ENCODE assay signal across 1 cellular context in the genomic region with DNA sequence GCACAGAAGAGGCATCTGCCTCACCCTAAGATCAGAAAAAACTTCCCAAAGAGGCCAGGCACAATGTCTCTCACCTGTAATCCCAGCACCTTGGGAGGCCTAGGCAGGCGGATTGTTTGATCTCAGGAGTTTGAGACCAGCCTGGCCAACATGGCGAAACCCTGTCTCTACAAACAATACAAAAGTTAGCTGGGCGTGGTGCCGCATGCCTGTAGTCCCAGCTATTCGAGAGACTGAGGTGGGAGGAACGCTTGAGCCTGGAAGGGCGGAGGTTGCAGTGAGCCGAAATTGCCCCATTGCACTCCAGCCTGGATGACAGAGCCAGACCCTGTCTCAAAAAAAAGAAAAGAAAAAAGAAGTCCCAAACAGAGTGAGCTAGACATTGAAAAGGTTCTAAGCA.
TF ChIP-seq lines count a peak whose summit lies in the region.

No MANE protein-coding gene starts in this region.

TF ChIP-seq in IMR-90, 13 proteins besides CTCF, POLR2A, EP300 and RAD21:
- TF ChIP-seq ELK1 (IDR thresholded peaks at IDR 0.05; ENCODE audit: borderline replicate concordance, low read depth, low read length) (no peak), MXI1 (IDR thresholded peaks at IDR 0.05; ENCODE audit: borderline replicate concordance, low read depth, low read length) (no peak), USF2 (IDR thresholded peaks at IDR 0.05; ENCODE audit: low read depth, low read length) (no peak), RCOR1 (IDR thresholded peaks at IDR 0.05; ENCODE audit: insufficient replicate concordance, low read length) (no peak), CHD1 (IDR thresholded peaks at IDR 0.05; ENCODE audit: low read depth, low read length) (no peak), SMC3 (IDR thresholded peaks at IDR 0.05; ENCODE audit: low read depth, low read length) (no peak), FOS (IDR thresholded peaks at IDR 0.05; ENCODE audit: low read depth, low read length) (no peak), NFE2L2 (IDR thresholded peaks at IDR 0.05; ENCODE audit: low read depth, low read length) (no peak), MAFK (IDR thresholded peaks at IDR 0.05; ENCODE audit: low read depth, low read length) (no peak), BHLHE40 (IDR thresholded peaks at IDR 0.05; ENCODE audit: low read depth, low read length) (no peak), RFX5 (IDR thresholded peaks at IDR 0.05; ENCODE audit: low read depth, low read length) (no peak), CEBPB (IDR thresholded peaks at IDR 0.05; ENCODE audit: low read depth, low read length) (no peak)
